14 cellular contexts compared by ENCODE assay signal in genomic region chr9:113678119-113678861, GRCh38.
DNase-seq lines count a peak whose midpoint lies in the region; ATAC-seq lines count a peak whose summit lies in the region.
"Had no signal": no experiment of that assay in that cellular context is flagged by ENCODE, and none has a peak within 500 bp of the region (broad histone marks: within the 10 kb centered on the region; RNA-seq: fewer than 3 reads in every experiment).

No MANE protein-coding gene starts in this region.

- intact Hi-C loops in left colon (cut with DNase I, micrococcal nuclease) = no loop called here

- H3K4me2 ChIP-seq in BLaER1 treated with 17β-estradiol and CSF1 and Interleukin-3, amounts not matched to agents 10 nM and 100 nM = peak overlapping the region; percentile 25 to 96 (median 75); a peak in 20 of 22 replicates

- no peaks in the 10 kb centered on the region for H3K9me3 Mint-ChIP-seq in activated T-cell treated with anti-CD3 and anti-CD28 coated beads, Interleukin-2, amount 50 U/mL, for 24 hours
- H3K9me3 Mint-ChIP-seq: CD8-positive, alpha-beta T cell; IgD-negative memory B cell had no signal

- H3K27me3 ChIP-seq in BLaER1 treated with 17β-estradiol and CSF1 and Interleukin-3, amounts not matched to agents 10 nM and 100 nM = no peaks in the 10 kb centered on the region

- peaks cover 76% of the 10 kb centered on the region for H3K27me3 Mint-ChIP-seq in activated T-cell treated with anti-CD3 and anti-CD28 coated beads, Interleukin-2, amount 50 U/mL, for 24 hours

- peak; percentile 78 for ATAC-seq in left colon
- ATAC-seq: CD8-positive, alpha-beta T cell; HCT116 had no signal

- H3K9me3 ChIP-seq in BLaER1 treated with 17β-estradiol and CSF1 and Interleukin-3, amounts not matched to agents 10 nM and 100 nM (replicated peaks in 1 of 11) = no peaks in the 10 kb centered on the region

- H3K27ac ChIP-seq in BLaER1 treated with 17β-estradiol and CSF1 and Interleukin-3, amounts not matched to agents 10 nM and 100 nM = peak overlapping the region in 6 of 11 experiments; percentile 0 to 95 (median 61); a peak in 10 of 22 replicates
- H3K27ac ChIP-seq: GM23248 had no signal

- H3K4me3 ChIP-seq in BLaER1 treated with 17β-estradiol and CSF1 and Interleukin-3, amounts not matched to agents 10 nM and 100 nM = no peak overlapping the region
- H3K4me3 ChIP-seq: GM23248 had no signal

- H4K20me1 ChIP-seq in BLaER1 treated with 17β-estradiol and CSF1 and Interleukin-3, amounts not matched to agents 10 nM and 100 nM = no peaks in the 10 kb centered on the region

- H3K36me3 Mint-ChIP-seq in activated T-cell treated with anti-CD3 and anti-CD28 coated beads, Interleukin-2, amount 50 U/mL, for 24 hours (ENCODE audit: low read depth) = no peaks in the 10 kb centered on the region
- H3K36me3 Mint-ChIP-seq: CD8-positive, alpha-beta T cell had no signal

- no peak overlapping the region for H3K4me3 Mint-ChIP-seq in activated T-cell treated with anti-CD3 and anti-CD28 coated beads, Interleukin-2, amount 50 U/mL, for 24 hours
- H3K4me3 Mint-ChIP-seq: CD8-positive, alpha-beta T cell had no signal

- no peak overlapping the region for H3K27ac Mint-ChIP-seq in activated T-cell treated with anti-CD3 and anti-CD28 coated beads, Interleukin-2, amount 50 U/mL, for 24 hours
- H3K27ac Mint-ChIP-seq: CD8-positive, alpha-beta T cell; IgD-negative memory B cell had no signal

- no peaks in the 10 kb centered on the region for H3K36me3 ChIP-seq in BLaER1 treated with 17β-estradiol and CSF1 and Interleukin-3, amounts not matched to agents 10 nM and 100 nM

- H3K4me1 Mint-ChIP-seq in activated T-cell treated with anti-CD3 and anti-CD28 coated beads, Interleukin-2, amount 50 U/mL, for 24 hours (ENCODE audit: low read depth) = peaks cover 5% of the 10 kb centered on the region

- DNase-seq in LoVo (ENCODE audit: low spot score) (peak; percentile 18), left colon (no peak), HCEC 1CT (no peak), AG20443 (ENCODE audit: low spot score) (no peak)
- DNase-seq in activated T-cell treated with anti-CD3 and anti-CD28 coated beads, Interleukin-2, amount 50 U/mL, for 24 hours = no peak
- DNase-seq: Calu3; CD8-positive, alpha-beta T cell; DMS79 treated with DMSO at 0.1 percent for 48 hours; GF-D8; GM23248; KG1 had no signal

- peaks cover 70 to 96% (median 87%) of the 10 kb centered on the region in 10 experiments for H3K4me1 ChIP-seq in BLaER1 treated with 17β-estradiol and CSF1 and Interleukin-3, amounts not matched to agents 10 nM and 100 nM

- peak overlapping the region in 4 of 11 experiments; percentile 12 to 43 (median 31); a peak in 3 of 22 replicates for H3K9ac ChIP-seq in BLaER1 treated with 17β-estradiol and CSF1 and Interleukin-3, amounts not matched to agents 10 nM and 100 nM
- H3K9ac ChIP-seq: GM23248 had no signal
